8 cellular contexts compared by ENCODE assay signal in genomic region chr4:49322610-49323572, GRCh38.
A peak's percentile ranks its signal among the peaks of the same experiment; 100 is the strongest.
DNase-seq lines count a peak whose midpoint lies in the region; ATAC-seq and TF ChIP-seq lines count a peak whose summit lies in the region.
"Not testable (repeated sequence)": the region's sequence is repeated elsewhere in the genome, so short reads cannot be mapped to it uniquely, and the experiment has no call there.

No MANE protein-coding gene starts in this region.

- intact Hi-C loops in CD14-positive monocyte (cut with micrococcal nuclease); posterior vena cava (cut with DNase I): not testable (repeated sequence)

- not testable (repeated sequence) for H3K27me3 ChIP-seq in RWPE2 (ENCODE audit: insufficient read depth, poor library complexity, severe bottlenecking); endodermal cell (ENCODE audit: control insufficient read depth, insufficient read depth, low read length, poor library complexity, severe bottlenecking)

- H3K27ac ChIP-seq in RWPE2 (ENCODE audit: poor library complexity, severe bottlenecking); endodermal cell (ENCODE audit: low read depth, low read length): not testable (repeated sequence)

- not testable (repeated sequence) for H3K4me3 Mint-ChIP-seq in CD14-positive monocyte; endodermal cell; glutamatergic neuron (ENCODE audit: unreplicated experiment); natural killer cell treated with Interleukin-12 subunit alpha and Interleukin-12 subunit beta and Interleukin-15 and Interleukin-18, amount 100 ng/mL, for 72 hours

- not testable (repeated sequence) for H3K36me3 ChIP-seq in RWPE2 (ENCODE audit: low read depth); endodermal cell (ENCODE audit: control insufficient read depth, insufficient read depth, low read length)

- H3K36me3 Mint-ChIP-seq in CD14-positive monocyte; endodermal cell (ENCODE audit: low read depth): not testable (repeated sequence)
- H3K36me3 Mint-ChIP-seq in glutamatergic neuron (ENCODE audit: unreplicated experiment), result peaks cover 14% of the 10 kb centered on the region
- H3K36me3 Mint-ChIP-seq in natural killer cell treated with Interleukin-12 subunit alpha and Interleukin-12 subunit beta and Interleukin-15 and Interleukin-18, amount 100 ng/mL, for 72 hours, result peaks cover 10% of the 10 kb centered on the region

- H3K27ac Mint-ChIP-seq in CD14-positive monocyte; endodermal cell; natural killer cell treated with Interleukin-12 subunit alpha and Interleukin-12 subunit beta and Interleukin-15 and Interleukin-18, amount 100 ng/mL, for 72 hours: not testable (repeated sequence)
- H3K27ac Mint-ChIP-seq in glutamatergic neuron (ENCODE audit: unreplicated experiment), result peak overlapping the region; percentile 39

- H3K27me3 Mint-ChIP-seq in CD14-positive monocyte (ENCODE audit: low read depth in 3 of 3); endodermal cell (ENCODE audit: insufficient read depth); natural killer cell treated with Interleukin-12 subunit alpha and Interleukin-12 subunit beta and Interleukin-15 and Interleukin-18, amount 100 ng/mL, for 72 hours: not testable (repeated sequence)
- peaks cover 11% of the 10 kb centered on the region for H3K27me3 Mint-ChIP-seq in glutamatergic neuron (ENCODE audit: unreplicated experiment)

- WGBS in endodermal cell (ENCODE audit: insufficient coverage in 1 of 2, insufficient read length in 1 of 2), 2 experiments, result 76% methylated on average over 17 to 22 of the region's 22 CpGs

- not testable (repeated sequence) for ATAC-seq in RWPE2 (ENCODE audit: low read depth); natural killer cell treated with Interleukin-12 subunit alpha and Interleukin-12 subunit beta and Interleukin-15 and Interleukin-18, amount 100 ng/mL, for 72 hours

- not testable (repeated sequence) for H3K9me3 ChIP-seq in RWPE2 (ENCODE audit: severe bottlenecking)
- H3K9me3 ChIP-seq in endodermal cell (ENCODE audit: control insufficient read depth, low read length), result peaks cover 12% of the 10 kb centered on the region

- H3K4me3 ChIP-seq in RWPE2 (ENCODE audit: severe bottlenecking); endodermal cell (ENCODE audit: low read length): not testable (repeated sequence)

- DNase-seq in CD14-positive monocyte (ENCODE audit: low spot score) (peak; percentile 46), RWPE2 (ENCODE audit: low spot score) (peak; percentile 64), endodermal cell (peak; percentile 28), islet precursor cell (peak; percentile 30), posterior vena cava (ENCODE audit: low spot score) (peak; percentile 81)
- DNase-seq in activated effector memory CD4-positive, alpha-beta T cell treated with anti-CD3 and anti-CD28 coated beads, Interleukin-2, amount 50 U/mL, for 16 hours, result peak; percentile 59
- DNase-seq in glutamatergic neuron, result not testable (repeated sequence)
- DNase-seq in natural killer cell treated with Interleukin-12 subunit alpha and Interleukin-12 subunit beta and Interleukin-15 and Interleukin-18, amount 100 ng/mL, for 72 hours (ENCODE audit: low spot score), result peak; percentile 61

- H3K4me1 Mint-ChIP-seq in CD14-positive monocyte; endodermal cell; glutamatergic neuron (ENCODE audit: low read depth, unreplicated experiment); natural killer cell treated with Interleukin-12 subunit alpha and Interleukin-12 subunit beta and Interleukin-15 and Interleukin-18, amount 100 ng/mL, for 72 hours (ENCODE audit: low read depth in 2 of 2): not testable (repeated sequence)

- H3K9me3 Mint-ChIP-seq in CD14-positive monocyte (peaks cover 22 to 34% (median 27%) of the 10 kb centered on the region in 7 donors), endodermal cell (peaks cover 28% of the 10 kb centered on the region), glutamatergic neuron (ENCODE audit: unreplicated experiment) (peaks cover 20% of the 10 kb centered on the region)
- H3K9me3 Mint-ChIP-seq in natural killer cell treated with Interleukin-12 subunit alpha and Interleukin-12 subunit beta and Interleukin-15 and Interleukin-18, amount 100 ng/mL, for 72 hours, result peaks cover 18% of the 10 kb centered on the region

- not testable (repeated sequence) for TF ChIP-seq CTCF in CD14-positive monocyte (IDR thresholded peaks at IDR 0.05); RWPE2 (IDR thresholded peaks at IDR 0.05; ENCODE audit: poor library complexity, severe bottlenecking); endodermal cell (conservative IDR thresholded peaks at IDR 0.05); glutamatergic neuron (IDR thresholded peaks at IDR 0.05; ENCODE audit: partially characterized antibody, unreplicated experiment)

- not testable (repeated sequence) for H3K9ac ChIP-seq in endodermal cell (ENCODE audit: extremely low read depth, low read length, poor library complexity, severe bottlenecking)

- not testable (repeated sequence) for H3K4me1 ChIP-seq in RWPE2 (ENCODE audit: insufficient read depth, poor library complexity, severe bottlenecking); endodermal cell (ENCODE audit: control insufficient read depth, insufficient read depth, low read length)
